Comparison of ENCODE assay signal across 1 cellular context in genomic region chr4:75834095-75834771, GRCh38.
TF ChIP-seq lines count a peak whose summit lies in the region.

No MANE protein-coding gene starts in this region.

TF ChIP-seq in K562, 482 proteins besides CTCF, POLR2A, EP300 and RAD21 (continued from another document and continues in another):
- TF ChIP-seq DIDO1 (tag; IDR thresholded peaks at IDR 0.05; ENCODE audit: low read depth) (no peak), STAT6 (CRISPR knock-in tag; IDR thresholded peaks at IDR 0.05) (no peak), ZNF232 (CRISPR knock-in tag; IDR thresholded peaks at IDR 0.05) (no peak), FUS (optimal IDR thresholded peaks at IDR 0.05; ENCODE audit: low read depth, low read length) (no peak), ZNF347 (CRISPR knock-in tag; IDR thresholded peaks at IDR 0.05; ENCODE audit: low read depth) (no peak), CBFB (CRISPR knock-in tag; IDR thresholded peaks at IDR 0.05) (no peak), CXXC5 (CRISPR knock-in tag; IDR thresholded peaks at IDR 0.05) (peak; percentile 46; the same call in 1 of the 2 replicates), ETV5 (CRISPR knock-in tag; IDR thresholded peaks at IDR 0.05; ENCODE audit: low read depth) (no peak), COPS2 (conservative IDR thresholded peaks at IDR 0.05) (no peak), SIN3A (IDR thresholded peaks at IDR 0.05; ENCODE audit: borderline replicate concordance in 2 of 2, control insufficient read depth in 1 of 2, low read depth in 2 of 2, low read length in 2 of 2) (no peak), RBM22 (IDR thresholded peaks at IDR 0.05; ENCODE audit: low read depth, low read length, poor library complexity, severe bottlenecking) (no peak), GTF2E2 (tag; IDR thresholded peaks at IDR 0.05) (no peak), MEF2D (tag; conservative IDR thresholded peaks at IDR 0.05; ENCODE audit: low read depth) (peak; percentile 86; the same call in 1 of the 2 replicates), NR2C1 (IDR thresholded peaks at IDR 0.05) (no peak), NR2C1 (tag; IDR thresholded peaks at IDR 0.05) (peak; percentile 58), POLR3G (IDR thresholded peaks at IDR 0.05; ENCODE audit: extremely low read depth, insufficient read length, insufficient replicate concordance) (no peak), GABPB2 (CRISPR knock-in tag; conservative IDR thresholded peaks at IDR 0.05) (no peak), FOSL1 (tag; conservative IDR thresholded peaks at IDR 0.05) (no peak), MCM2 (IDR thresholded peaks at IDR 0.05; ENCODE audit: low read depth) (no peak), RBM14 (IDR thresholded peaks at IDR 0.05; ENCODE audit: borderline replicate concordance, insufficient read depth, low read depth, low read length) (no peak), EP400 (IDR thresholded peaks at IDR 0.05) (no peak), MNT (conservative IDR thresholded peaks at IDR 0.05) (no peak), ZNF431 (CRISPR knock-in tag; IDR thresholded peaks at IDR 0.05) (no peak), NR1H2 (CRISPR knock-in tag; IDR thresholded peaks at IDR 0.05) (no peak), NONO (IDR thresholded peaks at IDR 0.05; ENCODE audit: low read depth in 2 of 2, low read length in 1 of 2) (no peak), ELF1 (tag; IDR thresholded peaks at IDR 0.05) (no peak), CEBPB (tag; IDR thresholded peaks at IDR 0.05) (no peak), BCL6 (CRISPR knock-in tag; IDR thresholded peaks at IDR 0.05) (0 out of 2 replicates have a peak, but pooled peaks have one; percentile 75), ADNP (tag; IDR thresholded peaks at IDR 0.05) (no peak), NRF1 (conservative IDR thresholded peaks at IDR 0.05 in 1 of 2, IDR thresholded peaks at IDR 0.05 in 1 of 2) (no peak), PCBP1 (IDR thresholded peaks at IDR 0.05; ENCODE audit: low read depth, low read length, poor library complexity, severe bottlenecking) (no peak), MCM7 (IDR thresholded peaks at IDR 0.05) (no peak), BRCA1 (IDR thresholded peaks at IDR 0.05) (no peak), BRCA1 (CRISPR knock-in tag; IDR thresholded peaks at IDR 0.05) (no peak), CHD4 (IDR thresholded peaks at IDR 0.05; ENCODE audit: insufficient read depth, insufficient replicate concordance, low read depth, low read length, poor library complexity, severe bottlenecking) (no peak), CC2D1A (IDR thresholded peaks at IDR 0.05) (no peak), ZKSCAN1 (IDR thresholded peaks at IDR 0.05; ENCODE audit: low read depth, low read length) (no peak), YBX1 (IDR thresholded peaks at IDR 0.05) (no peak), RFX5 (IDR thresholded peaks at IDR 0.05; ENCODE audit: low read depth, low read length) (no peak), ZBED1 (IDR thresholded peaks at IDR 0.05) (no peak), ZBTB7A (IDR thresholded peaks at IDR 0.05; ENCODE audit: borderline replicate concordance, control insufficient read depth, low read depth, low read length) (no peak)
- TF ChIP-seq, protein P1, sequence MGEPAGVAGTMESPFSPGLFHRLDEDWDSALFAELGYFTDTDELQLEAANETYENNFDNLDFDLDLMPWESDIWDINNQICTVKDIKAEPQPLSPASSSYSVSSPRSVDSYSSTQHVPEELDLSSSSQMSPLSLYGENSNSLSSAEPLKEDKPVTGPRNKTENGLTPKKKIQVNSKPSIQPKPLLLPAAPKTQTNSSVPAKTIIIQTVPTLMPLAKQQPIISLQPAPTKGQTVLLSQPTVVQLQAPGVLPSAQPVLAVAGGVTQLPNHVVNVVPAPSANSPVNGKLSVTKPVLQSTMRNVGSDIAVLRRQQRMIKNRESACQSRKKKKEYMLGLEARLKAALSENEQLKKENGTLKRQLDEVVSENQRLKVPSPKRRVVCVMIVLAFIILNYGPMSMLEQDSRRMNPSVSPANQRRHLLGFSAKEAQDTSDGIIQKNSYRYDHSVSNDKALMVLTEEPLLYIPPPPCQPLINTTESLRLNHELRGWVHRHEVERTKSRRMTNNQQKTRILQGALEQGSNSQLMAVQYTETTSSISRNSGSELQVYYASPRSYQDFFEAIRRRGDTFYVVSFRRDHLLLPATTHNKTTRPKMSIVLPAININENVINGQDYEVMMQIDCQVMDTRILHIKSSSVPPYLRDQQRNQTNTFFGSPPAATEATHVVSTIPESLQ (CRISPR knock-in tag; IDR thresholded peaks at IDR 0.05): no peak
- TF ChIP-seq, protein P2, sequence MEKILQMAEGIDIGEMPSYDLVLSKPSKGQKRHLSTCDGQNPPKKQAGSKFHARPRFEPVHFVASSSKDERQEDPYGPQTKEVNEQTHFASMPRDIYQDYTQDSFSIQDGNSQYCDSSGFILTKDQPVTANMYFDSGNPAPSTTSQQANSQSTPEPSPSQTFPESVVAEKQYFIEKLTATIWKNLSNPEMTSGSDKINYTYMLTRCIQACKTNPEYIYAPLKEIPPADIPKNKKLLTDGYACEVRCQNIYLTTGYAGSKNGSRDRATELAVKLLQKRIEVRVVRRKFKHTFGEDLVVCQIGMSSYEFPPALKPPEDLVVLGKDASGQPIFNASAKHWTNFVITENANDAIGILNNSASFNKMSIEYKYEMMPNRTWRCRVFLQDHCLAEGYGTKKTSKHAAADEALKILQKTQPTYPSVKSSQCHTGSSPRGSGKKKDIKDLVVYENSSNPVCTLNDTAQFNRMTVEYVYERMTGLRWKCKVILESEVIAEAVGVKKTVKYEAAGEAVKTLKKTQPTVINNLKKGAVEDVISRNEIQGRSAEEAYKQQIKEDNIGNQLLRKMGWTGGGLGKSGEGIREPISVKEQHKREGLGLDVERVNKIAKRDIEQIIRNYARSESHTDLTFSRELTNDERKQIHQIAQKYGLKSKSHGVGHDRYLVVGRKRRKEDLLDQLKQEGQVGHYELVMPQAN (IDR thresholded peaks at IDR 0.05; ENCODE audit: borderline replicate concordance): no peak
- TF ChIP-seq, protein P3, sequence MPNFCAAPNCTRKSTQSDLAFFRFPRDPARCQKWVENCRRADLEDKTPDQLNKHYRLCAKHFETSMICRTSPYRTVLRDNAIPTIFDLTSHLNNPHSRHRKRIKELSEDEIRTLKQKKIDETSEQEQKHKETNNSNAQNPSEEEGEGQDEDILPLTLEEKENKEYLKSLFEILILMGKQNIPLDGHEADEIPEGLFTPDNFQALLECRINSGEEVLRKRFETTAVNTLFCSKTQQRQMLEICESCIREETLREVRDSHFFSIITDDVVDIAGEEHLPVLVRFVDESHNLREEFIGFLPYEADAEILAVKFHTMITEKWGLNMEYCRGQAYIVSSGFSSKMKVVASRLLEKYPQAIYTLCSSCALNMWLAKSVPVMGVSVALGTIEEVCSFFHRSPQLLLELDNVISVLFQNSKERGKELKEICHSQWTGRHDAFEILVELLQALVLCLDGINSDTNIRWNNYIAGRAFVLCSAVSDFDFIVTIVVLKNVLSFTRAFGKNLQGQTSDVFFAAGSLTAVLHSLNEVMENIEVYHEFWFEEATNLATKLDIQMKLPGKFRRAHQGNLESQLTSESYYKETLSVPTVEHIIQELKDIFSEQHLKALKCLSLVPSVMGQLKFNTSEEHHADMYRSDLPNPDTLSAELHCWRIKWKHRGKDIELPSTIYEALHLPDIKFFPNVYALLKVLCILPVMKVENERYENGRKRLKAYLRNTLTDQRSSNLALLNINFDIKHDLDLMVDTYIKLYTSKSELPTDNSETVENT (CRISPR knock-in tag; IDR thresholded peaks at IDR 0.05): no peak
- TF ChIP-seq, protein P4, sequence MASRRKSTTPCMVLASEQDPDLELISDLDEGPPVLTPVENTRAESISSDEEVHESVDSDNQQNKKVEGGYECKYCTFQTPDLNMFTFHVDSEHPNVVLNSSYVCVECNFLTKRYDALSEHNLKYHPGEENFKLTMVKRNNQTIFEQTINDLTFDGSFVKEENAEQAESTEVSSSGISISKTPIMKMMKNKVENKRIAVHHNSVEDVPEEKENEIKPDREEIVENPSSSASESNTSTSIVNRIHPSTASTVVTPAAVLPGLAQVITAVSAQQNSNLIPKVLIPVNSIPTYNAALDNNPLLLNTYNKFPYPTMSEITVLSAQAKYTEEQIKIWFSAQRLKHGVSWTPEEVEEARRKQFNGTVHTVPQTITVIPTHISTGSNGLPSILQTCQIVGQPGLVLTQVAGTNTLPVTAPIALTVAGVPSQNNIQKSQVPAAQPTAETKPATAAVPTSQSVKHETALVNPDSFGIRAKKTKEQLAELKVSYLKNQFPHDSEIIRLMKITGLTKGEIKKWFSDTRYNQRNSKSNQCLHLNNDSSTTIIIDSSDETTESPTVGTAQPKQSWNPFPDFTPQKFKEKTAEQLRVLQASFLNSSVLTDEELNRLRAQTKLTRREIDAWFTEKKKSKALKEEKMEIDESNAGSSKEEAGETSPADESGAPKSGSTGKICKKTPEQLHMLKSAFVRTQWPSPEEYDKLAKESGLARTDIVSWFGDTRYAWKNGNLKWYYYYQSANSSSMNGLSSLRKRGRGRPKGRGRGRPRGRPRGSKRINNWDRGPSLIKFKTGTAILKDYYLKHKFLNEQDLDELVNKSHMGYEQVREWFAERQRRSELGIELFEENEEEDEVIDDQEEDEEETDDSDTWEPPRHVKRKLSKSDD (conservative IDR thresholded peaks at IDR 0.05; ENCODE audit: low read length): no peak
- TF ChIP-seq, protein P5, sequence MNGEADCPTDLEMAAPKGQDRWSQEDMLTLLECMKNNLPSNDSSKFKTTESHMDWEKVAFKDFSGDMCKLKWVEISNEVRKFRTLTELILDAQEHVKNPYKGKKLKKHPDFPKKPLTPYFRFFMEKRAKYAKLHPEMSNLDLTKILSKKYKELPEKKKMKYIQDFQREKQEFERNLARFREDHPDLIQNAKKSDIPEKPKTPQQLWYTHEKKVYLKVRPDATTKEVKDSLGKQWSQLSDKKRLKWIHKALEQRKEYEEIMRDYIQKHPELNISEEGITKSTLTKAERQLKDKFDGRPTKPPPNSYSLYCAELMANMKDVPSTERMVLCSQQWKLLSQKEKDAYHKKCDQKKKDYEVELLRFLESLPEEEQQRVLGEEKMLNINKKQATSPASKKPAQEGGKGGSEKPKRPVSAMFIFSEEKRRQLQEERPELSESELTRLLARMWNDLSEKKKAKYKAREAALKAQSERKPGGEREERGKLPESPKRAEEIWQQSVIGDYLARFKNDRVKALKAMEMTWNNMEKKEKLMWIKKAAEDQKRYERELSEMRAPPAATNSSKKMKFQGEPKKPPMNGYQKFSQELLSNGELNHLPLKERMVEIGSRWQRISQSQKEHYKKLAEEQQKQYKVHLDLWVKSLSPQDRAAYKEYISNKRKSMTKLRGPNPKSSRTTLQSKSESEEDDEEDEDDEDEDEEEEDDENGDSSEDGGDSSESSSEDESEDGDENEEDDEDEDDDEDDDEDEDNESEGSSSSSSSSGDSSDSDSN (IDR thresholded peaks at IDR 0.05; ENCODE audit: borderline replicate concordance in 1 of 2, low read depth in 2 of 2, low read length in 2 of 2): no peak
- TF ChIP-seq, protein P6, sequence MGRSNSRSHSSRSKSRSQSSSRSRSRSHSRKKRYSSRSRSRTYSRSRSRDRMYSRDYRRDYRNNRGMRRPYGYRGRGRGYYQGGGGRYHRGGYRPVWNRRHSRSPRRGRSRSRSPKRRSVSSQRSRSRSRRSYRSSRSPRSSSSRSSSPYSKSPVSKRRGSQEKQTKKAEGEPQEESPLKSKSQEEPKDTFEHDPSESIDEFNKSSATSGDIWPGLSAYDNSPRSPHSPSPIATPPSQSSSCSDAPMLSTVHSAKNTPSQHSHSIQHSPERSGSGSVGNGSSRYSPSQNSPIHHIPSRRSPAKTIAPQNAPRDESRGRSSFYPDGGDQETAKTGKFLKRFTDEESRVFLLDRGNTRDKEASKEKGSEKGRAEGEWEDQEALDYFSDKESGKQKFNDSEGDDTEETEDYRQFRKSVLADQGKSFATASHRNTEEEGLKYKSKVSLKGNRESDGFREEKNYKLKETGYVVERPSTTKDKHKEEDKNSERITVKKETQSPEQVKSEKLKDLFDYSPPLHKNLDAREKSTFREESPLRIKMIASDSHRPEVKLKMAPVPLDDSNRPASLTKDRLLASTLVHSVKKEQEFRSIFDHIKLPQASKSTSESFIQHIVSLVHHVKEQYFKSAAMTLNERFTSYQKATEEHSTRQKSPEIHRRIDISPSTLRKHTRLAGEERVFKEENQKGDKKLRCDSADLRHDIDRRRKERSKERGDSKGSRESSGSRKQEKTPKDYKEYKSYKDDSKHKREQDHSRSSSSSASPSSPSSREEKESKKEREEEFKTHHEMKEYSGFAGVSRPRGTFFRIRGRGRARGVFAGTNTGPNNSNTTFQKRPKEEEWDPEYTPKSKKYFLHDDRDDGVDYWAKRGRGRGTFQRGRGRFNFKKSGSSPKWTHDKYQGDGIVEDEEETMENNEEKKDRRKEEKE (IDR thresholded peaks at IDR 0.05; ENCODE audit: borderline replicate concordance in 1 of 2, control insufficient read depth in 1 of 2, low read depth in 2 of 2, low read length in 1 of 2): no peak
